Comparison of ENCODE assay signal across 20 cellular contexts in the genomic region with DNA sequence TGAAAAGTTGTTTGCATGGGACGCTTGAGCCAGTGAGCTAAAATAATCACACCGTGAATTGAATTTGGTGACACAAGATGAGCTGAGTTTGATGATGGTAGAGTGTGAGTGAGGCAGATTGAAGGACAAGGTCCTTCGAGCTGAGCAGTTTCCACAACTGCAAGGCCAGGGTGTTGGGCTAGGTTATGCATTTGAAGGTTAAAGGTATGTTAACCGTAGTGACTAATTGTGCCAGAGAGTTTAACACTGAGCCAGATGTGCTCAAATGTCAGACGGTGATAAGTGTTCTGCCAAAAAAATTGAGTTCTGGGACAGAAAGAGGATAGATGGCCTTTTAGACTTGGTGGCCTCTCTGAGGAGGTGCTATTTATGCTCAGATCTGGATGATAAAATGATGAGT.
"Had no signal": no experiment of that assay in that cellular context is flagged by ENCODE, and none has a peak within 500 bp of the region (broad histone marks: within the 10 kb centered on the region; RNA-seq: fewer than 3 reads in every experiment).

No MANE protein-coding gene starts in this region.

- H3K9me3 Mint-ChIP-seq: dendritic cell treated with granulocyte-macrophage colony-stimulating factor and Interleukin-4, amounts not matched to agents 40 ng/mL and 50 ng/mL, for 4 days; effector memory CD8-positive, alpha-beta T cell; immature natural killer cell; natural killer cell; neural crest cell had no signal

- H3K9me3 ChIP-seq: mucosa of descending colon, ovary, tibial nerve had no signal

- H3K4me3 Mint-ChIP-seq: dendritic cell treated with granulocyte-macrophage colony-stimulating factor and Interleukin-4, amounts not matched to agents 40 ng/mL and 50 ng/mL, for 4 days; effector memory CD8-positive, alpha-beta T cell; immature natural killer cell; natural killer cell; neural crest cell had no signal

- ATAC-seq: effector memory CD8-positive, alpha-beta T cell; foreskin keratinocyte; mucosa of descending colon; natural killer cell had no signal

- H3K27ac ChIP-seq: cardiac muscle cell, epithelial cell of prostate, foreskin keratinocyte, ovary, tibial nerve had no signal

- DNase-seq: cerebellar nuclear complex; effector memory CD8-positive, alpha-beta T cell; foreskin keratinocyte; immature natural killer cell; mucosa of descending colon; natural killer cell; nucleus accumbens; ovary; retina; small intestine; stimulated activated CD4-positive, alpha-beta T cell treated with anti-CD3 and anti-CD28 coated beads, Interleukin-12 subunit alpha, Interleukin-12 subunit beta, amount 100 ng/mL, for 4 hours; stimulated activated naive CD4-positive, alpha-beta T cell had no signal

- H3K27me3 ChIP-seq: cardiac muscle cell, ovary, tibial nerve had no signal

- H3K36me3 ChIP-seq: cardiac muscle cell, ovary, tibial nerve had no signal

- H3K4me1 ChIP-seq: foreskin keratinocyte had no signal

- H3K4me3 ChIP-seq: cardiac muscle cell, mucosa of descending colon, ovary, tibial nerve had no signal

- FAIRE-seq: colon, keratinocyte, small intestine had no signal

- H3K4me1 Mint-ChIP-seq: neural crest cell had no signal

- H3K27me3 Mint-ChIP-seq: dendritic cell treated with granulocyte-macrophage colony-stimulating factor and Interleukin-4, amounts not matched to agents 40 ng/mL and 50 ng/mL, for 4 days; effector memory CD8-positive, alpha-beta T cell; progenitor cell of endocrine pancreas had no signal

- H3K27ac Mint-ChIP-seq: dendritic cell treated with granulocyte-macrophage colony-stimulating factor and Interleukin-4, amounts not matched to agents 40 ng/mL and 50 ng/mL, for 4 days; effector memory CD8-positive, alpha-beta T cell; immature natural killer cell; natural killer cell; progenitor cell of endocrine pancreas had no signal
